Comparison of ENCODE assay signal across 8 cellular contexts in genomic region chr12:2813214-2813554, GRCh38. TPM values are rescaled to one million over a fixed set of nuclear protein-coding genes. Genes with fewer than 3 reads are reported as not detected.
DNase-seq lines count a peak whose midpoint lies in the region; ATAC-seq and TF ChIP-seq lines count a peak whose summit lies in the region.

No MANE protein-coding gene starts in this region.

- peak overlapping the region; percentile 77 for H2AFZ ChIP-seq in ACC112 (ENCODE audit: low read length, unreplicated experiment)

- H3K79me2 ChIP-seq in ACC112 (ENCODE audit: control insufficient read depth, insufficient read depth, low read length, unreplicated experiment): peaks cover 25% of the 10 kb centered on the region

- H3K27ac ChIP-seq in ACC112 (ENCODE audit: low read depth, low read length): peak overlapping the region; percentile 78
- H3K27ac ChIP-seq in HL-60 (replicated peaks): peak overlapping the region; percentile 95
- peak overlapping the region; percentile 44 for H3K27ac ChIP-seq in muscle layer of colon (ENCODE audit: low read depth, low read length)

- no peaks in the 10 kb centered on the region for H3K9me3 Mint-ChIP-seq in chondrocyte (ENCODE audit: low read depth)

- DNase-seq in HL-60 (ENCODE audit: low read depth in 1 of 2, low spot score in 1 of 2) (no peak), chondrocyte (ENCODE audit: low spot score) (no peak), T-helper 9 cell (no peak), AG08395 (ENCODE audit: low spot score) (no peak), NCI-H510A treated with DMSO at 0.1 percent for 48 hours (lab: John Stamatoyannopoulos, UW) (no peak)

- H3K27me3 ChIP-seq in ACC112 (ENCODE audit: insufficient read depth, low read length): no peaks in the 10 kb centered on the region
- no peaks in the 10 kb centered on the region for H3K27me3 ChIP-seq in HL-60 (ENCODE audit: insufficient read depth, poor library complexity, severe bottlenecking)
- H3K27me3 ChIP-seq in muscle layer of colon (ENCODE audit: control insufficient read depth in 1 of 2, insufficient read depth in 2 of 2, low read length in 2 of 2): no peaks in the 10 kb centered on the region

- TF ChIP-seq CTCF in HL-60 (IDR thresholded peaks at IDR 0.05; ENCODE audit: insufficient read depth, low read length) (no peak), chondrocyte (IDR thresholded peaks at IDR 0.05) (no peak)

- no peak for ATAC-seq in HG02571 (IDR thresholded peaks at IDR 0.05; ENCODE audit: unreplicated experiment)

- H3K4me1 Mint-ChIP-seq in chondrocyte (ENCODE audit: low read depth): peaks cover 25% of the 10 kb centered on the region

- H3K27me3 Mint-ChIP-seq in chondrocyte (ENCODE audit: low read depth): no peaks in the 10 kb centered on the region

- H3K36me3 ChIP-seq in ACC112 (ENCODE audit: insufficient read depth, low read length): peaks cover 2% of the 10 kb centered on the region; the same call in 1 of the 2 replicates
- H3K36me3 ChIP-seq in muscle layer of colon (ENCODE audit: insufficient read depth, low read length): peaks cover 16% of the 10 kb centered on the region

- peaks cover 5% of the 10 kb centered on the region for H3K36me3 Mint-ChIP-seq in chondrocyte (ENCODE audit: low read depth)

- H3K27ac Mint-ChIP-seq in chondrocyte (ENCODE audit: unreplicated experiment): peak overlapping the region; percentile 100

- peak overlapping the region; percentile 99 for H3K4me3 Mint-ChIP-seq in chondrocyte (ENCODE audit: unreplicated experiment)

- H3K4me1 ChIP-seq in ACC112 (ENCODE audit: control insufficient read depth, insufficient read depth, low read length, unreplicated experiment): peaks cover 6% of the 10 kb centered on the region
- H3K4me1 ChIP-seq in muscle layer of colon (ENCODE audit: insufficient read depth, low read length): peaks cover 11% of the 10 kb centered on the region

- H3K9ac ChIP-seq in muscle layer of colon (ENCODE audit: low read length): peak overlapping the region; percentile 65

- peak overlapping the region; percentile 87 for H3K4me3 ChIP-seq in ACC112 (ENCODE audit: low read depth, low read length)
- peak overlapping the region; percentile 71 for H3K4me3 ChIP-seq in HL-60 (replicated peaks; ENCODE audit: insufficient read depth, low read length)
- H3K4me3 ChIP-seq in muscle layer of colon (ENCODE audit: low read depth in 1 of 2, low read length in 2 of 2): peak overlapping the region; percentile 16 to 100

- no peaks in the 10 kb centered on the region for H3K9me3 ChIP-seq in muscle layer of colon (ENCODE audit: low read length)

RNA-seq across cellular contexts. Expression of gene ITFG2, which starts 0.7 kb away (rescaled TPM):
- total RNA-seq in chondrocyte: 17.9 to 27.4 TPM (median 24.0 TPM) in 3 replicates

RNA-seq across cellular contexts. Expression of gene FKBP4, which starts 18.4 kb away (rescaled TPM):
- 47.5 to 56.9 TPM (median 56.2 TPM) in 3 replicates for total RNA-seq in chondrocyte

RNA-seq across cellular contexts. Expression of gene NRIP2, which starts 21.7 kb away (rescaled TPM):
- total RNA-seq in chondrocyte: 0.25 to 0.92 TPM in 2 of 3 replicates, not detected in the other

RNA-seq across cellular contexts. Expression of gene TEX52, which starts 43.7 kb away (rescaled TPM):
- not detected in 3 replicates for total RNA-seq in chondrocyte

Comparison
In these comparisons a context has a peak if more than half of its experiments do, and no peak if none do; other contexts are left out.
1. H3K27ac ChIP-seq: peak in every context shown above with its lines; median percentile 95 in HL-60; 78 in ACC112; 44 in muscle layer of colon.